In the genomic region with DNA sequence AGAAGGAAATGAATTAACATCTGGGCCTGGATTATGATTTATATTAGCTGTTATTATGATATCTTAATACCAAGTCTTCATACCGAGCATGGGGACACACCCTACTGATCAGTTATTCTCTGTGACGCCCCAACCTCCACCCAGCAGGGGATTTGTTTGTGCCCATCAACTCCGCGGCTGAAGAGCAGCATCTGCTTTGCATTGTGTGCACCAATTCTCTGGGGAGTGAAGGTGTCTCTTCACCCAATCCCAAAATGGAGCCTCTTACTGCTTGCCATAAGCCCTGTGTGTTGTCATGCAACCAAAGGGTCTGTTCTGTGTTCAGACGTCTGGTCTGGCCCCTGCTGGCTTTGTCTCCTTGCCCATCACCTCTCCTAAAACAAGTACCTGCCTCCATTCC, we compare ENCODE assay signal across 26 cellular contexts. TPM values are rescaled to one million over a fixed set of nuclear protein-coding genes. Genes with fewer than 3 reads are reported as not detected.
"Had no signal": no experiment of that assay in that cellular context is flagged by ENCODE, and none has a peak within 500 bp of the region (broad histone marks: within the 10 kb centered on the region; RNA-seq: fewer than 3 reads in every experiment).

No MANE protein-coding gene starts in this region.

- H3K4me1 ChIP-seq: esophagus muscularis mucosa, prostate gland, upper lobe of right lung had no signal

- DNase-seq: activated CD4-positive, alpha-beta T cell treated with anti-CD3 and anti-CD28 coated beads for 1 hour; activated CD4-positive, alpha-beta T cell treated with anti-CD3 and anti-CD28 coated beads, Interleukin-2, amount 50 U/mL, for 1 hour; activated CD8-positive, alpha-beta T cell treated with anti-CD3 and anti-CD28 coated beads, Interleukin-2, amount 10 ng/mL, durations not matched to agents 7 days and 5 days; activated naive CD8-positive, alpha-beta T cell treated with anti-CD3 and anti-CD28 coated beads for 36 hours; activated T-cell treated with anti-CD3 and anti-CD28 coated beads, Interleukin-2, amount 50 U/mL, for 24 hours; central memory CD4-positive, alpha-beta T cell; effector memory CD4-positive, alpha-beta T cell; hypothalamus; left colon; stimulated activated CD4-positive, alpha-beta T cell treated with anti-CD3 and anti-CD28 coated beads, Interleukin-12 subunit alpha, Interleukin-12 subunit beta, amount 100 ng/mL, for 4 hours; stimulated activated CD4-positive, alpha-beta T cell treated with anti-CD3 and anti-CD28 coated beads, Interleukin-4, amount 100 ng/mL, for 4 hours; stimulated activated naive CD8-positive, alpha-beta T cell treated with anti-CD3 and anti-CD28 coated beads, Interleukin-15, Interleukin-2, amounts not matched to agents 100 U/mL and 50 U/mL, for 24 hours; T-helper 1 cell; upper lobe of right lung had no signal

- H3K27ac ChIP-seq: esophagus muscularis mucosa, prostate gland, upper lobe of right lung had no signal

- H3K4me3 ChIP-seq: esophagus muscularis mucosa, prostate gland, upper lobe of right lung had no signal

- H3K27me3 ChIP-seq: esophagus muscularis mucosa, upper lobe of right lung had no signal

- H3K27ac Mint-ChIP-seq: activated CD8-positive, alpha-beta T cell treated with anti-CD3 and anti-CD28 coated beads, Interleukin-2, amount 10 ng/mL, durations not matched to agents 7 days and 5 days; activated naive CD8-positive, alpha-beta T cell treated with anti-CD3 and anti-CD28 coated beads for 36 hours; activated T-cell treated with anti-CD3 and anti-CD28 coated beads, Interleukin-2, amount 50 U/mL, for 24 hours; activated T-helper 17 cell treated with anti-CD3 and anti-CD28 coated beads, Interleukin-2, amount 50 U/mL, for 72 hours; memory B cell had no signal

- FAIRE-seq: astrocyte, colon, endothelial cell of umbilical vein, frontal cortex, islet of Langerhans, TTC549 had no signal

- H3K36me3 ChIP-seq: esophagus muscularis mucosa, prostate gland, upper lobe of right lung had no signal

- ATAC-seq: activated CD8-positive, alpha-beta T cell treated with anti-CD3 and anti-CD28 coated beads, Interleukin-2, amount 10 ng/mL, durations not matched to agents 7 days and 5 days; activated T-helper 17 cell treated with anti-CD3 and anti-CD28 coated beads, Interleukin-2, amount 50 U/mL, for 72 hours; left colon; stimulated activated naive CD8-positive, alpha-beta T cell treated with anti-CD3 and anti-CD28 coated beads, Interleukin-15, Interleukin-2, amounts not matched to agents 100 U/mL and 50 U/mL, for 24 hours had no signal

- H3K4me1 Mint-ChIP-seq: activated naive CD8-positive, alpha-beta T cell treated with anti-CD3 and anti-CD28 coated beads for 36 hours; activated T-helper 17 cell treated with anti-CD3 and anti-CD28 coated beads, Interleukin-2, amount 50 U/mL, for 72 hours had no signal

- H3K9me3 ChIP-seq: esophagus muscularis mucosa, prostate gland, upper lobe of right lung had no signal

- H3K4me3 Mint-ChIP-seq: activated CD8-positive, alpha-beta T cell treated with anti-CD3 and anti-CD28 coated beads, Interleukin-2, amount 10 ng/mL, durations not matched to agents 7 days and 5 days; activated naive CD8-positive, alpha-beta T cell treated with anti-CD3 and anti-CD28 coated beads for 36 hours; activated T-cell treated with anti-CD3 and anti-CD28 coated beads, Interleukin-2, amount 50 U/mL, for 24 hours; activated T-helper 17 cell treated with anti-CD3 and anti-CD28 coated beads, Interleukin-2, amount 50 U/mL, for 72 hours; memory B cell had no signal

- H3K27me3 Mint-ChIP-seq: activated naive CD8-positive, alpha-beta T cell treated with anti-CD3 and anti-CD28 coated beads for 36 hours; activated T-helper 17 cell treated with anti-CD3 and anti-CD28 coated beads, Interleukin-2, amount 50 U/mL, for 72 hours had no signal

- H3K9me3 Mint-ChIP-seq: activated naive CD8-positive, alpha-beta T cell treated with anti-CD3 and anti-CD28 coated beads for 36 hours; activated T-cell treated with anti-CD3 and anti-CD28 coated beads, Interleukin-2, amount 50 U/mL, for 24 hours; activated T-helper 17 cell treated with anti-CD3 and anti-CD28 coated beads, Interleukin-2, amount 50 U/mL, for 72 hours; memory B cell had no signal

- H3K36me3 Mint-ChIP-seq: activated naive CD8-positive, alpha-beta T cell treated with anti-CD3 and anti-CD28 coated beads for 36 hours; memory B cell had no signal

RNA-seq across cellular contexts. Expression of a gene that starts 25.4 kb away (rescaled TPM):
- total RNA-seq: endothelial cell of umbilical vein, mononuclear cell, subcutaneous adipose tissue had no signal
